Comparison of ENCODE assay signal across 18 cellular contexts in the genomic region with DNA sequence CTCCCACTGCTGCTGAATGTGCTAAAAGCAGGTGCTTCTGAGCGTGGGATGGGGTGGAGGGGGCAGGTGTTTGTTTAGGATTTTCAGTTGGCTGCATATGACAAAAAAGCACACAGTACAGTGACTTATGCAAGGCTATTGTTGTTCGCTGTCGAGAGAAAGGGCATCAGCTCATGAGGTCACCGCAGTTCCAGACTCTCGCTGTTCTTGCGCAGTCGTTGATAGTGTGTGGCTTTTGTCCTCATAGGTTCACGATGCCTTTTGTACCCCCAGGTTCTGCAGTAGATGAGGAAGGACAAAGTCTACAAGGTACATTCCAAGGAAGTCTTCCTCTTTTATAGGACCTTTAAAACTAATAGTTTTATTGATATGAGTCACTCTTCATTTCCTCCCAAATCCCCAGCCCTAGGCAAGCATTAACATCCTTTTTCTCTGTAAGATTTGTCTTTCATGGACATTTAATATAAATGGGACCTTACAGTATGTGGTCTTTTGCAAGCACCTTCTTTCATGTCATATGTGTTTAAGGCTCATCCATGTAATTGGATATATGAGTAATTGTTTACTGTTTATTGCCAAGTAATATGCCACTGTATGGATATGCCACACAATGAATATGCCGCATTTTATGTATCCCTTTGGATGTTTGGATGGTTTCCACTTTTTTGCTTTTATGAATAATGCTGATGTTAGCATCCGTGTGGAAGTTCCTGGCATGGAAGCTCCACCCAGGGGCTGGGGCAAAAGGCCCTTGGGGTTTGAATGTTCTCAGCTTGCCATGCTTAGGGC. TPM values are rescaled to one million over a fixed set of nuclear protein-coding genes. Genes with fewer than 3 reads are reported as not detected.
DNase-seq lines count a peak whose midpoint lies in the region; ATAC-seq and TF ChIP-seq lines count a peak whose summit lies in the region.
"Had no signal": no experiment of that assay in that cellular context is flagged by ENCODE, and none has a peak within 500 bp of the region (broad histone marks: within the 10 kb centered on the region; RNA-seq: fewer than 3 reads in every experiment).

No MANE protein-coding gene starts in this region.

- no peak overlapping the region for H3K27ac ChIP-seq in A673 (ENCODE audit: low read depth, low read length, poor library complexity, severe bottlenecking)
- H3K27ac ChIP-seq in colonic mucosa, result peak overlapping the region; percentile 62
- no peak overlapping the region for H3K27ac ChIP-seq in sigmoid colon
- H3K27ac ChIP-seq: psoas muscle had no signal

- no peak overlapping the region for H3K27ac Mint-ChIP-seq in activated T-helper 17 cell treated with anti-CD3 and anti-CD28 coated beads, Interleukin-2, amount 50 U/mL, for 72 hours
- H3K27ac Mint-ChIP-seq: GM23338 had no signal

- ATAC-seq in GM18868 (IDR thresholded peaks at IDR 0.05; ENCODE audit: unreplicated experiment), result peak; percentile 59
- ATAC-seq in activated T-helper 17 cell treated with anti-CD3 and anti-CD28 coated beads, Interleukin-2, amount 50 U/mL, for 72 hours (replicated peaks), result no peak
- ATAC-seq: psoas muscle had no signal

- CTCF ChIA-PET in A673 (lab: Charles Lee), result interaction anchor here (1.0 kb wide), 1 partner anchor 29 kb away, joined by 4 read pairs; no protein-coding TSS in a partner anchor

- H3K27me3 ChIP-seq in A673 (replicated peaks; ENCODE audit: insufficient read depth, low read depth, low read length, poor library complexity) (no peaks in the 10 kb centered on the region), colonic mucosa (no peaks in the 10 kb centered on the region), sigmoid colon (no peaks in the 10 kb centered on the region)

- no TSS peak for BruUV-seq in A673 (replicated peaks; lab: Mats Ljungman, UMichigan)

- intact Hi-C loops in A673 (cut with micrococcal nuclease; ENCODE audit: unreplicated experiment), result no loop called here
- intact Hi-C loops in colonic mucosa (cut with DNase I), result no loop called here
- intact Hi-C loops in sigmoid colon (cut with DNase I), result no loop called here

- TF ChIP-seq POLR2A in sigmoid colon (IDR thresholded peaks at IDR 0.05), result no peak

- TF ChIP-seq CTCF in A673 (conservative IDR thresholded peaks at IDR 0.05; ENCODE audit: low read depth, low read length) (no peak), colonic mucosa (IDR thresholded peaks at IDR 0.05) (no peak), sigmoid colon (IDR thresholded peaks at IDR 0.05) (no peak)

- no peaks in the 10 kb centered on the region for H3K9me3 Mint-ChIP-seq in activated T-helper 17 cell treated with anti-CD3 and anti-CD28 coated beads, Interleukin-2, amount 50 U/mL, for 72 hours
- H3K9me3 Mint-ChIP-seq: central memory CD8-positive, alpha-beta T cell; GM23338 had no signal

- H3K9ac ChIP-seq in colonic mucosa (ENCODE audit: low read depth in 2 of 2, low read length in 2 of 2), result no peak overlapping the region

- TF ChIP-seq EP300 in sigmoid colon (IDR thresholded peaks at IDR 0.05), result no peak

- WGBS in sigmoid colon, 2 donors, result 14 to 67% methylated on average over 10 of the region's 10 CpGs

- no peak overlapping the region for H3K4me3 ChIP-seq in A673 (ENCODE audit: low read depth, low read length, poor library complexity, severe bottlenecking)
- no peak overlapping the region for H3K4me3 ChIP-seq in colonic mucosa
- H3K4me3 ChIP-seq in sigmoid colon, result no peak overlapping the region
- H3K4me3 ChIP-seq: GM23338, psoas muscle had no signal

- H3K36me3 Mint-ChIP-seq in activated T-helper 17 cell treated with anti-CD3 and anti-CD28 coated beads, Interleukin-2, amount 50 U/mL, for 72 hours (ENCODE audit: low read depth), result no peaks in the 10 kb centered on the region

- peaks cover 2% of the 10 kb centered on the region for H3K4me1 Mint-ChIP-seq in activated T-helper 17 cell treated with anti-CD3 and anti-CD28 coated beads, Interleukin-2, amount 50 U/mL, for 72 hours

- peaks cover 8% of the 10 kb centered on the region for H3K27me3 Mint-ChIP-seq in activated T-helper 17 cell treated with anti-CD3 and anti-CD28 coated beads, Interleukin-2, amount 50 U/mL, for 72 hours
- H3K27me3 Mint-ChIP-seq: central memory CD8-positive, alpha-beta T cell had no signal

- DNase-seq in A673 (ENCODE audit: low spot score), result peak; percentile 58
- DNase-seq in NCI-H345 (lab: John Stamatoyannopoulos, UW), result peak; percentile 85
- DNase-seq in colonic mucosa, result peak; percentile 75
- DNase-seq in kidney tubule cell (ENCODE audit: low spot score), result no peak
- no peak for DNase-seq in H4 (ENCODE audit: low spot score)
- DNase-seq in sigmoid colon, result no peak
- DNase-seq: activated CD4-positive, alpha-beta T cell treated with anti-CD3 and anti-CD28 coated beads for 1 hour; activated T-cell treated with anti-CD3 and anti-CD28 coated beads for 4 hours; glutamatergic neuron; kidney; psoas muscle; stimulated activated CD8-positive, alpha-beta memory T cell treated with anti-CD3 and anti-CD28 coated beads, Interleukin-4, amount 100 ng/mL, for 48 hours; SW 1271 had no signal

- no peaks in the 10 kb centered on the region for H3K36me3 ChIP-seq in A673 (ENCODE audit: insufficient read depth, low read length, poor library complexity, severe bottlenecking)
- H3K36me3 ChIP-seq in colonic mucosa, result no peaks in the 10 kb centered on the region
- no peaks in the 10 kb centered on the region for H3K36me3 ChIP-seq in sigmoid colon

- no peaks in the 10 kb centered on the region for H3K9me3 ChIP-seq in A673 (ENCODE audit: low read depth, low read length, poor library complexity, severe bottlenecking)
- no peaks in the 10 kb centered on the region for H3K9me3 ChIP-seq in colonic mucosa
- H3K9me3 ChIP-seq in sigmoid colon, result no peaks in the 10 kb centered on the region
- H3K9me3 ChIP-seq: psoas muscle had no signal

- H3K4me1 ChIP-seq in A673 (ENCODE audit: insufficient read depth, low read length, poor library complexity, severe bottlenecking), result peaks cover 7% of the 10 kb centered on the region
- H3K4me1 ChIP-seq in colonic mucosa, result peaks cover 9% of the 10 kb centered on the region
- H3K4me1 ChIP-seq in sigmoid colon, result no peaks in the 10 kb centered on the region
- H3K4me1 ChIP-seq: psoas muscle had no signal

- POLR2A ChIA-PET in A673 (lab: Charles Lee; ENCODE audit: low non-redundant PET), result no interaction called here

- H3K4me3 Mint-ChIP-seq in activated T-helper 17 cell treated with anti-CD3 and anti-CD28 coated beads, Interleukin-2, amount 50 U/mL, for 72 hours, result no peak overlapping the region
- H3K4me3 Mint-ChIP-seq: central memory CD8-positive, alpha-beta T cell; GM23338 had no signal

RNA-seq across cellular contexts. Expression of gene NLRP3, which starts 14.5 kb away (rescaled TPM):
- total RNA-seq in A673 (2021) (not detected in 2 replicates), colonic mucosa (1 to 10 TPM in 1 of 2 donors, under 1 TPM in 1; 0.22 to 2.2 TPM), sigmoid colon (1 to 10 TPM; 1.4 to 3.3 (median 3.0) TPM)
- total RNA-seq in activated T-helper 17 cell treated with anti-CD3 and anti-CD28 coated beads, Interleukin-2, amount 50 U/mL, for 72 hours, result 1 to 10 TPM in 1 of 2 donors, under 1 TPM in 1; 0.50 to 6.6 TPM
- total RNA-seq in H4 (2014; rRNA removed; shearing (Covaris generic)), result 0.50 TPM in 1 of 2 replicates, not detected in the other
- 1 to 10 TPM; 1.1 to 3.2 (median 1.8) TPM for polyA plus RNA-seq in sigmoid colon
- polyA plus RNA-seq: GM23338 had no signal

RNA-seq across cellular contexts. Expression of gene OR2B11, which starts 56.4 kb away (rescaled TPM):
- not detected in 2 replicates for total RNA-seq in A673 (2021)
- not detected for total RNA-seq in colonic mucosa
- not detected for total RNA-seq in activated T-helper 17 cell treated with anti-CD3 and anti-CD28 coated beads, Interleukin-2, amount 50 U/mL, for 72 hours
- not detected in 2 replicates for total RNA-seq in H4 (2014; rRNA removed; shearing (Covaris generic))
- not detected for total RNA-seq in sigmoid colon
- polyA plus RNA-seq in sigmoid colon, result under 1 TPM in 1 of 3 donors, not detected in 2; under 0.01 TPM
- total RNA-seq: GM23338, kidney, psoas muscle, urinary bladder had no signal
- polyA plus RNA-seq: GM23338, psoas muscle, urinary bladder had no signal

Comparison
In these comparisons a context has a peak if more than half of its experiments do, and no peak if none do; other contexts are left out.
1. DNase-seq: peak in A673 (single experiment), NCI-H345 (single experiment) and colonic mucosa (single experiment); none in kidney tubule cell (single experiment), H4 (single experiment) and sigmoid colon (single experiment).